Comparison of ENCODE assay signal across 8 cellular contexts in the genomic region with DNA sequence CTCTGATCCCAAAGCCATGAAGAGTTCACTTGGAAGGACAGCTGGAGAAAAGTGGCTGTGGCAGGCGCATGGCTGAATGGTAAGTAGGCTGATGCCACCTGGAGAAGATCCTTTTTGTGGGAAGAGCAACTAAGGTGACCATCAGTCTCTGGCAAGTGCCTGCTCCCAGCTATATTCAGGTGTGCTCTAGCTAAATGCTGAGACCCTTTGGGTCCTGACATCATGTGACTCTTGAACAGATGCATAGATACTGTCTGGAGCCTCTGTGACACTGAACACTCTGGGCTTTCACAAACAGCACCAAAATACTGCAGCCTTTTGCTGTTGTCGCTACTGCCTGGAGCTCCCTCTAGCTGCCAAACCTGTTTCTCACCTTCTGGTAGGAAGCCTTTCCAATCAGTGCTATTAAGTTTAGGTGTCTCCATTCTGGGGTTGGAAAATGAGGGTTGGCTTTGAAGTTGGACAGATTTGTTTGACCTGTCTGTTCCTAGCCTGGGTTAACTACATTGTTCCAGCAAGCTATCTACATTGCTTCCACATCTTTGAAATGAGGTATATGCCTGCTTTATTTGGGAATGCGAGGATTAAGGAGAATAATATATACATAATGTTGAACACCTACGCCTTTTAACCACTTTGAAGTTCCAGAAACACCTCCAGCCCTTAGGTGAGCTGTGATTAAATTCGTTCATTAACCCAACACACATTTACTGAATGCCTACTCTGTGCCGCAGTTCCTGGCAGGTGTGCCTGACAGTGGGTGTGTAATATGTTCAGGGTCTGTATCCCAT. TPM values are rescaled to one million over a fixed set of nuclear protein-coding genes. Genes with fewer than 3 reads are reported as not detected.
DNase-seq lines count a peak whose midpoint lies in the region; ATAC-seq, FAIRE-seq and TF ChIP-seq lines count a peak whose summit lies in the region.

No MANE protein-coding gene starts in this region.

- H3K79me2 ChIP-seq in K562 (ENCODE audit: control insufficient read depth, insufficient read depth, low read length): no peaks in the 10 kb centered on the region

- H3K9me3 ChIP-seq in RWPE2 (ENCODE audit: severe bottlenecking): peaks cover 3% of the 10 kb centered on the region
- H3K9me3 ChIP-seq in K562 (replicated peaks; ENCODE audit: control insufficient read depth, insufficient read depth, low read depth, low read length): no peaks in the 10 kb centered on the region

- TF ChIP-seq EP300 in K562 (IDR thresholded peaks at IDR 0.05; ENCODE audit: low read length): no peak

- H3K9me1 ChIP-seq in K562 (ENCODE audit: control insufficient read depth, insufficient read depth, low read length): no peaks in the 10 kb centered on the region

- H3K36me3 ChIP-seq in RWPE2 (ENCODE audit: low read depth): no peaks in the 10 kb centered on the region
- H3K36me3 ChIP-seq in K562 (ENCODE audit: control insufficient read depth, insufficient read depth, low read length): no peaks in the 10 kb centered on the region

- BruUV-seq in K562 (replicated peaks; lab: Mats Ljungman, UMichigan): no TSS peak

- FAIRE-seq in K562 (lab: Jason Lieb, UNC): peak; percentile 88

- no peak overlapping the region for H3K27ac Mint-ChIP-seq in memory B cell

- H3K27ac ChIP-seq in RWPE2 (ENCODE audit: poor library complexity, severe bottlenecking): no peak overlapping the region
- H3K27ac ChIP-seq in K562 (ENCODE audit: extremely low read depth, low read depth, low read length): no peak overlapping the region

- CTCF ChIA-PET in K562 (lab: Yijun Ruan, JAX; ENCODE audit: low intra/inter-chr PET ratio): no interaction called here

- DNase-seq in G401 (ENCODE audit: low spot score) (peak; percentile 94), Kasumi-1 (lab: John Stamatoyannopoulos, UW) (peak; percentile 74 to 87), RWPE2 (ENCODE audit: low spot score) (no peak), K562 (ENCODE audit: extremely low read depth in 1 of 4, low spot score in 3 of 4) (peak in 1 of 4 experiments; percentile 57), memory B cell (ENCODE audit: low spot score in 2 of 2) (peak; percentile 34 to 44), AG20443 (ENCODE audit: low spot score) (no peak), mesenteric fat pad (ENCODE audit: low spot score) (no peak)

- intact Hi-C loops in K562 (cut with micrococcal nuclease): no loop called here

- POLR2A ChIA-PET in K562 (lab: Yijun Ruan, JAX): no interaction called here

- peak in 1 of 2 experiments; percentile 38; a peak in 2 of 4 replicates for TF ChIP-seq RAD21 in K562 (CRISPR knock-in tag; conservative IDR thresholded peaks at IDR 0.05 in 1 of 2, IDR thresholded peaks at IDR 0.05 in 1 of 2)

- peaks cover 3% of the 10 kb centered on the region; the same call in 1 of the 2 replicates for H4K20me1 ChIP-seq in K562 (replicated peaks; ENCODE audit: control insufficient read depth, insufficient read depth, low read length)

- no peak overlapping the region for H2AFZ ChIP-seq in K562 (ENCODE audit: low read depth, low read length)

- no peak overlapping the region for H3K9ac ChIP-seq in K562 (ENCODE audit: insufficient read depth in 1 of 2, low read depth in 2 of 2, low read length in 2 of 2)

- ATAC-seq in RWPE2 (ENCODE audit: low read depth) (0 out of 3 replicates have a peak, but pooled peaks have one; percentile 31), K562 (peak; percentile 72), memory B cell (ENCODE audit: low read depth) (no peak), HG03159 (IDR thresholded peaks at IDR 0.05; ENCODE audit: unreplicated experiment) (no peak)

- H3K9me3 Mint-ChIP-seq in memory B cell: no peaks in the 10 kb centered on the region

- TF ChIP-seq CTCF in RWPE2 (IDR thresholded peaks at IDR 0.05; ENCODE audit: poor library complexity, severe bottlenecking): peak; percentile 64
- TF ChIP-seq CTCF in K562 (IDR thresholded peaks at IDR 0.05 in 2 of 3, conservative IDR thresholded peaks at IDR 0.05 in 1 of 3; ENCODE audit: insufficient read depth in 2 of 3, low read depth in 1 of 3, low read length in 3 of 3): peak; percentile 59 to 74 (median 63)

- no peak overlapping the region for H3K4me3 ChIP-seq in RWPE2 (ENCODE audit: severe bottlenecking)
- H3K4me3 ChIP-seq in K562: no peak overlapping the region

- no peak overlapping the region for H3K4me2 ChIP-seq in K562 (ENCODE audit: insufficient read depth, low read length)

- peak overlapping the region; percentile 11 for H3K4me3 Mint-ChIP-seq in memory B cell

- in situ Hi-C loops in G401 (cut with HindIII; ENCODE audit: low sequenced_read_pairs): loop anchor here (5.0 kb wide), 1 partner anchor 53 kb away; no protein-coding TSS in a partner anchor
- in situ Hi-C loops in K562 (cut with MboI): no loop called here

- H3K27me3 ChIP-seq in RWPE2 (ENCODE audit: insufficient read depth, poor library complexity, severe bottlenecking) (peaks cover 60% of the 10 kb centered on the region), K562 (ENCODE audit: control insufficient read depth in 2 of 2, insufficient read depth in 2 of 2, low read length in 2 of 2) (peaks cover 5 to 27% of the 10 kb centered on the region in 2 experiments; a peak in 4 of 5 replicates)

- H3K4me1 Mint-ChIP-seq in memory B cell: peaks cover 19% of the 10 kb centered on the region

- H3K27me3 Mint-ChIP-seq in memory B cell: peaks cover 6% of the 10 kb centered on the region

- under 1% methylated on average over 6 of the region's 6 CpGs for WGBS in K562 (ENCODE audit: insufficient coverage, low coverage, missing lambda C conversion rate)

- H3K4me1 ChIP-seq in RWPE2 (ENCODE audit: insufficient read depth, poor library complexity, severe bottlenecking) (no peaks in the 10 kb centered on the region), K562 (replicated peaks in 1 of 2; ENCODE audit: control insufficient read depth in 2 of 2, insufficient read depth in 2 of 2, low read length in 2 of 2) (peaks cover 0 to 28% of the 10 kb centered on the region in 2 experiments; a peak in 3 of 5 replicates)

- no peak for TF ChIP-seq POLR2A in K562 (conservative IDR thresholded peaks at IDR 0.05)

- no peaks in the 10 kb centered on the region for H3K36me3 Mint-ChIP-seq in memory B cell

RNA-seq across cellular contexts. Expression of a gene that starts 3.1 kb away (rescaled TPM):
- not detected in 2 replicates for total RNA-seq in G401 (2014; rRNA removed; shearing (Covaris generic))
- not detected in 2 replicates for total RNA-seq in K562 (2011; cell fraction: chromatin; rRNA removed; ENCODE audit: low replicate concordance)
- total RNA-seq in K562 (2011; cell fraction: nucleolus; rRNA removed): not detected in 2 replicates
- not detected in 2 replicates for total RNA-seq in K562 (2011; cell fraction: nucleoplasm; rRNA removed)
- total RNA-seq in K562 (2014; rRNA removed): not detected in 2 replicates
- not detected in 2 replicates for total RNA-seq in K562 (2014; rRNA removed; fragmentation: Illumina TruSeq; extraction: Trizol)
- not detected in 2 replicates for total RNA-seq in K562 (2015; rRNA removed; fragmentation: Illumina TruSeq; extraction: Trizol)
- total RNA-seq in K562 (2021): not detected in 2 replicates
- polyA plus RNA-seq in K562 (2011; rRNA removed): not detected in 2 replicates
- polyA plus RNA-seq in K562 (2011; cell fraction: cytosol; rRNA removed): not detected in 2 replicates
- not detected in 2 replicates for polyA plus RNA-seq in K562 (2011; cell fraction: nucleus; rRNA removed)
- not detected in 2 replicates for polyA plus RNA-seq in K562 (2012)
- not detected in 2 replicates for polyA plus RNA-seq in K562 (2014; fragmentation: Illumina TruSeq; extraction: Trizol)
- polyA plus RNA-seq in K562 (2014; fragmentation: Nextera tagmentation; extraction: Ambion mirVana): not detected
- polyA plus RNA-seq in K562 (2014; rRNA removed): not detected in 2 replicates
- not detected in 2 replicates for polyA minus RNA-seq in K562 (2011; rRNA and poly(A)+ RNA removed)
- polyA minus RNA-seq in K562 (2011; cell fraction: cytosol; rRNA and poly(A)+ RNA removed): not detected in 2 replicates
- polyA minus RNA-seq in K562 (2011; cell fraction: nucleus; rRNA and poly(A)+ RNA removed): not detected in 2 replicates
- not detected for total RNA-seq in mesenteric fat pad

RNA-seq across cellular contexts. Expression of a gene that starts 6.0 kb away (rescaled TPM):
- total RNA-seq in G401 (2014; rRNA removed; shearing (Covaris generic)): 3.6 and 11.1 TPM in 2 replicates
- 9.4 and 23.0 TPM in 2 replicates for total RNA-seq in K562 (2011; cell fraction: chromatin; rRNA removed; ENCODE audit: low replicate concordance)
- 12.6 and 13.2 TPM in 2 replicates for total RNA-seq in K562 (2011; cell fraction: nucleolus; rRNA removed)
- total RNA-seq in K562 (2011; cell fraction: nucleoplasm; rRNA removed): 9.8 and 10.7 TPM in 2 replicates
- total RNA-seq in K562 (2014; rRNA removed) (3.5 and 4.8 TPM in 2 replicates), K562 (2014; rRNA removed; fragmentation: Illumina TruSeq; extraction: Trizol) (1.5 and 1.9 TPM in 2 replicates), K562 (2015; rRNA removed; fragmentation: Illumina TruSeq; extraction: Trizol) (1.4 and 1.9 TPM in 2 replicates), K562 (2021) (7.7 and 8.2 TPM in 2 replicates), mesenteric fat pad (1.7 TPM)
- polyA plus RNA-seq in K562 (2011; rRNA removed) (5.5 and 6.1 TPM in 2 replicates), K562 (2014; fragmentation: Illumina TruSeq; extraction: Trizol) (4.1 and 4.4 TPM in 2 replicates), K562 (2014; fragmentation: Nextera tagmentation; extraction: Ambion mirVana) (under 1 TPM; 0.21 to 0.36 TPM), K562 (2014; rRNA removed) (6.8 and 7.1 TPM in 2 replicates)
- 5.6 and 7.1 TPM in 2 replicates for polyA plus RNA-seq in K562 (2011; cell fraction: cytosol; rRNA removed)
- 26.4 and 47.6 TPM in 2 replicates for polyA plus RNA-seq in K562 (2011; cell fraction: nucleus; rRNA removed)
- polyA plus RNA-seq in K562 (2012): 3.4 and 4.5 TPM in 2 replicates
- 3.4 and 4.9 TPM in 2 replicates for polyA minus RNA-seq in K562 (2011; rRNA and poly(A)+ RNA removed)
- polyA minus RNA-seq in K562 (2011; cell fraction: cytosol; rRNA and poly(A)+ RNA removed): 3.2 and 5.6 TPM in 2 replicates
- 8.7 and 9.3 TPM in 2 replicates for polyA minus RNA-seq in K562 (2011; cell fraction: nucleus; rRNA and poly(A)+ RNA removed)

RNA-seq across cellular contexts. Expression of a gene that starts 56.1 kb away (rescaled TPM):
- 797 and 982 TPM in 2 replicates for total RNA-seq in G401 (2014; rRNA removed; shearing (Covaris generic))
- total RNA-seq in K562 (2011; cell fraction: chromatin; rRNA removed; ENCODE audit: low replicate concordance): 147 and 196 TPM in 2 replicates
- total RNA-seq in K562 (2011; cell fraction: nucleolus; rRNA removed): 171 and 174 TPM in 2 replicates
- total RNA-seq in K562 (2011; cell fraction: nucleoplasm; rRNA removed): 140 and 154 TPM in 2 replicates
- total RNA-seq in K562 (2014; rRNA removed) (638 and 695 TPM in 2 replicates), K562 (2014; rRNA removed; fragmentation: Illumina TruSeq; extraction: Trizol) (579 and 592 TPM in 2 replicates), K562 (2015; rRNA removed; fragmentation: Illumina TruSeq; extraction: Trizol) (599 and 679 TPM in 2 replicates), K562 (2021) (647 and 659 TPM in 2 replicates), mesenteric fat pad (190 TPM)
- polyA plus RNA-seq in K562 (2011; rRNA removed) (366 and 847 TPM in 2 replicates), K562 (2014; fragmentation: Illumina TruSeq; extraction: Trizol) (833 and 856 TPM in 2 replicates), K562 (2014; fragmentation: Nextera tagmentation; extraction: Ambion mirVana) (100 to 1,000 TPM; 326 to 587 TPM), K562 (2014; rRNA removed) (625 and 697 TPM in 2 replicates)
- polyA plus RNA-seq in K562 (2011; cell fraction: cytosol; rRNA removed): 404 and 796 TPM in 2 replicates
- polyA plus RNA-seq in K562 (2011; cell fraction: nucleus; rRNA removed): 126 and 224 TPM in 2 replicates
- polyA plus RNA-seq in K562 (2012): 329 and 1,243 TPM in 2 replicates
- 536 and 870 TPM in 2 replicates for polyA minus RNA-seq in K562 (2011; rRNA and poly(A)+ RNA removed)
- 230 and 274 TPM in 2 replicates for polyA minus RNA-seq in K562 (2011; cell fraction: cytosol; rRNA and poly(A)+ RNA removed)
- 90.9 and 94.3 TPM in 2 replicates for polyA minus RNA-seq in K562 (2011; cell fraction: nucleus; rRNA and poly(A)+ RNA removed)

RNA-seq across cellular contexts. Expression of a gene that starts 57.2 kb away (rescaled TPM):
- total RNA-seq in G401 (2014; rRNA removed; shearing (Covaris generic)): 21.9 and 33.7 TPM in 2 replicates
- total RNA-seq in K562 (2011; cell fraction: chromatin; rRNA removed; ENCODE audit: low replicate concordance): 11.4 and 34.2 TPM in 2 replicates
- 47.5 and 50.4 TPM in 2 replicates for total RNA-seq in K562 (2011; cell fraction: nucleolus; rRNA removed)
- 38.3 and 45.1 TPM in 2 replicates for total RNA-seq in K562 (2011; cell fraction: nucleoplasm; rRNA removed)
- 43.1 and 47.4 TPM in 2 replicates for total RNA-seq in K562 (2014; rRNA removed)
- 26.1 and 32.9 TPM in 2 replicates for total RNA-seq in K562 (2014; rRNA removed; fragmentation: Illumina TruSeq; extraction: Trizol)
- total RNA-seq in K562 (2015; rRNA removed; fragmentation: Illumina TruSeq; extraction: Trizol): 33.8 and 33.9 TPM in 2 replicates
- total RNA-seq in K562 (2021): 36.3 and 41.2 TPM in 2 replicates
- polyA plus RNA-seq in K562 (2011; rRNA removed): 23.3 and 34.2 TPM in 2 replicates
- 27.5 and 84.8 TPM in 2 replicates for polyA plus RNA-seq in K562 (2011; cell fraction: cytosol; rRNA removed)
- 13.6 and 23.0 TPM in 2 replicates for polyA plus RNA-seq in K562 (2011; cell fraction: nucleus; rRNA removed)
- polyA plus RNA-seq in K562 (2012): 34.4 and 39.4 TPM in 2 replicates
- 36.1 and 38.5 TPM in 2 replicates for polyA plus RNA-seq in K562 (2014; fragmentation: Illumina TruSeq; extraction: Trizol)
- polyA plus RNA-seq in K562 (2014; fragmentation: Nextera tagmentation; extraction: Ambion mirVana): 10 to 100 TPM in 1 of 2 experiments, 1 to 10 TPM in 1; 7.3 to 10.7 TPM
- 40.9 and 43.1 TPM in 2 replicates for polyA plus RNA-seq in K562 (2014; rRNA removed)
- polyA minus RNA-seq in K562 (2011; rRNA and poly(A)+ RNA removed): 9.2 and 20.3 TPM in 2 replicates
- 9.3 and 18.8 TPM in 2 replicates for polyA minus RNA-seq in K562 (2011; cell fraction: cytosol; rRNA and poly(A)+ RNA removed)
- polyA minus RNA-seq in K562 (2011; cell fraction: nucleus; rRNA and poly(A)+ RNA removed): 6.7 and 7.3 TPM in 2 replicates
- total RNA-seq in mesenteric fat pad: 31.1 TPM

Comparison
In these comparisons a context has a peak if more than half of its experiments do, and no peak if none do; other contexts are left out.
1. DNase-seq: peak in G401 (single experiment), Kasumi-1 (2 of 2) and memory B cell (2 of 2); none in RWPE2 (single experiment), AG20443 (single experiment) and mesenteric fat pad (single experiment).
2. ATAC-seq: peak in RWPE2 (single experiment) and K562 (single experiment); none in memory B cell (single experiment) and HG03159 (single experiment).